Comparison of ENCODE assay signal across 9 cellular contexts in genomic region chr17:4968166-4968915, GRCh38. TPM values are rescaled to one million over a fixed set of nuclear protein-coding genes. Genes with fewer than 3 reads are reported as not detected.
DNase-seq lines count a peak whose midpoint lies in the region; ATAC-seq and TF ChIP-seq lines count a peak whose summit lies in the region.
"Had no signal": no experiment of that assay in that cellular context is flagged by ENCODE, and none has a peak within 500 bp of the region (broad histone marks: within the 10 kb centered on the region; RNA-seq: fewer than 3 reads in every experiment).

No MANE protein-coding gene starts in this region.

- no peak overlapping the region for H3K27ac Mint-ChIP-seq in neural progenitor cell
- H3K27ac Mint-ChIP-seq: nephron had no signal

- intact Hi-C loops in HCT116 (cut with micrococcal nuclease), result no loop called here

- TF ChIP-seq POLR2A in HCT116 (IDR thresholded peaks at IDR 0.05; ENCODE audit: borderline replicate concordance, extremely low read depth, insufficient read depth, insufficient read length), result no peak

- H3K27me3 ChIP-seq in BJ (ENCODE audit: control insufficient read depth, insufficient read depth, low read length), result no peaks in the 10 kb centered on the region
- H3K27me3 ChIP-seq in HCT116 (ENCODE audit: insufficient read depth, low read length), result no peaks in the 10 kb centered on the region
- peaks cover 7% of the 10 kb centered on the region for H3K27me3 ChIP-seq in neural progenitor cell

- RAD21 ChIA-PET in HCT116 (lab: Charles Lee; ENCODE audit: low non-redundant PET in 1 of 2, low total read pairs in 2 of 2, uncharacterized antibody in 2 of 2, unreplicated experiment in 2 of 2), result interaction anchor here (1.3 to 2.2 kb wide), 3 partner anchors 28 to 59 kb away, joined by 6 to 11 read pairs (median 8); partner anchors contain the start of genes RNF167 (in 2 of the 2) and SLC25A11 (in 2 of the 2)

- peaks cover 31% of the 10 kb centered on the region for H3F3A ChIP-seq in neural progenitor cell (ENCODE audit: low read depth)

- POLR2A ChIA-PET in BJ (lab: Charles Lee), result interaction anchor here (0.5 to 1.9 kb wide), 3 partner anchors 20 to 29 kb away, joined by 3 to 17 read pairs (median 9); partner anchors contain the start of genes PFN1, RNF167 and SLC25A11
- POLR2A ChIA-PET in HCT116 (lab: Charles Lee), result interaction anchor here (0.8 to 5.0 kb wide), 10 partner anchors 11 to 178 kb away, joined by 3 to 45 read pairs (median 10); partner anchors contain the start of genes CAMTA2, ENO3, PFN1 and RNF167

- H3K9me3 ChIP-seq in HCT116 (ENCODE audit: control insufficient read depth in 1 of 2, insufficient read depth in 1 of 2, low read depth in 1 of 2, low read length in 2 of 2) (no peaks in the 10 kb centered on the region), neural progenitor cell (ENCODE audit: low read depth) (no peaks in the 10 kb centered on the region)

- H3K79me2 ChIP-seq in HCT116 (ENCODE audit: insufficient read depth, low read length) (peaks cover 17% of the 10 kb centered on the region; the same call in 1 of the 2 replicates), neural progenitor cell (ENCODE audit: low read depth) (peaks cover 38% of the 10 kb centered on the region)

- CTCF ChIA-PET in BJ (lab: Yijun Ruan, JAX) (interaction anchor here (0.7 to 4.6 kb wide), 8 partner anchors 12 to 59 kb away, joined by 3 to 40 read pairs (median 7); partner anchors contain the start of gene CAMTA2), HCT116 (lab: Charles Lee) (interaction anchor here (1.3 to 2.2 kb wide), 5 partner anchors 19 to 65 kb away, joined by 3 to 12 read pairs (median 7); partner anchors contain the start of genes CAMTA2, CHRNE, RNF167 and SLC25A11)

- peaks cover 8% of the 10 kb centered on the region for H3K27me3 Mint-ChIP-seq in neural progenitor cell (ENCODE audit: insufficient read depth, low read depth)

- no peak for TF ChIP-seq RAD21 in HCT116 (IDR thresholded peaks at IDR 0.05; ENCODE audit: low read depth)

- BruUV-seq in HCT116 (replicated peaks; lab: Mats Ljungman, UMichigan), result no TSS peak

- no peak overlapping the region for H3K4me3 Mint-ChIP-seq in neural progenitor cell
- H3K4me3 Mint-ChIP-seq: nephron had no signal

- TF ChIP-seq CTCF in BJ (IDR thresholded peaks at IDR 0.05; ENCODE audit: insufficient read depth, low read depth, low read length) (no peak), HCT116 (IDR thresholded peaks at IDR 0.05 in 2 of 3, conservative IDR thresholded peaks at IDR 0.05 in 1 of 3; ENCODE audit: borderline replicate concordance in 1 of 3, insufficient read depth in 1 of 3, low read depth in 2 of 3, low read length in 2 of 3) (no peak), epithelial cell of esophagus (IDR thresholded peaks at IDR 0.05; ENCODE audit: insufficient read depth, low read depth, low read length, missing control alignments) (no peak), neural progenitor cell (IDR thresholded peaks at IDR 0.05) (no peak)

- H3K4me1 ChIP-seq in HCT116 (ENCODE audit: control insufficient read depth in 1 of 2, insufficient read depth in 2 of 2, low read length in 2 of 2) (peaks cover 19 to 33% of the 10 kb centered on the region in 2 experiments), neural progenitor cell (peaks cover 14% of the 10 kb centered on the region)

- H3K36me3 ChIP-seq in BJ (ENCODE audit: control insufficient read depth, insufficient read depth, low read length), result peaks cover 15% of the 10 kb centered on the region
- peaks cover 4 to 13% of the 10 kb centered on the region in 2 experiments; a peak in 3 of 4 replicates for H3K36me3 ChIP-seq in HCT116 (ENCODE audit: control insufficient read depth in 1 of 2, insufficient read depth in 2 of 2, low read length in 2 of 2)
- no peaks in the 10 kb centered on the region for H3K36me3 ChIP-seq in neural progenitor cell

- ATAC-seq in HCT116, result no peak
- ATAC-seq in HG03378 (IDR thresholded peaks at IDR 0.05; ENCODE audit: unreplicated experiment), result no peak

- peaks cover 23% of the 10 kb centered on the region for H3K36me3 Mint-ChIP-seq in neural progenitor cell

- peaks cover 32% of the 10 kb centered on the region for H3K4me1 Mint-ChIP-seq in neural progenitor cell

- H3K9ac ChIP-seq in HCT116 (ENCODE audit: low read length), result peak overlapping the region; percentile 80
- H3K9ac ChIP-seq in neural progenitor cell, result peak overlapping the region; percentile 43

- H4K20me1 ChIP-seq in HCT116 (ENCODE audit: insufficient read depth) (no peaks in the 10 kb centered on the region), neural progenitor cell (ENCODE audit: low read depth) (peaks cover 37% of the 10 kb centered on the region)

- H3K4me2 ChIP-seq in HCT116 (ENCODE audit: low read length) (peak overlapping the region; percentile 84), neural progenitor cell (peak overlapping the region; percentile 95)

- H3K27ac ChIP-seq in HCT116 (ENCODE audit: low read depth, low read length), result peak overlapping the region; percentile 90
- peak overlapping the region; percentile 73 for H3K27ac ChIP-seq in neural progenitor cell

- H3K9me2 ChIP-seq in HCT116 (ENCODE audit: insufficient read depth), result no peaks in the 10 kb centered on the region

- H3K4me3 ChIP-seq in BJ (ENCODE audit: low read depth, low read length) (peak overlapping the region; percentile 56), HCT116 (replicated peaks in 1 of 2; ENCODE audit: low read depth in 1 of 2, low read length in 2 of 2) (peak overlapping the region; percentile 63 to 70), epithelial cell of esophagus (ENCODE audit: low read length) (peak overlapping the region; percentile 84), neural progenitor cell (peak overlapping the region; percentile 65)

- H3K9me3 Mint-ChIP-seq in neural progenitor cell, result peaks cover 7% of the 10 kb centered on the region
- H3K9me3 Mint-ChIP-seq: nephron had no signal

- no peak for DNase-seq in BJ (ENCODE audit: low read depth)
- no peak for DNase-seq in HCT116 (ENCODE audit: low read depth, low spot score)
- DNase-seq in T-helper 9 cell, result peak; percentile 29
- peak; percentile 9 for DNase-seq in epithelial cell of esophagus (ENCODE audit: low read depth)
- peak; percentile 90 for DNase-seq in neural progenitor cell (ENCODE audit: low spot score)
- no peak for DNase-seq in NCI-H1694 (lab: John Stamatoyannopoulos, UW)
- DNase-seq in NCI-H2171 (lab: John Stamatoyannopoulos, UW), result no peak

- H2AFZ ChIP-seq in HCT116 (ENCODE audit: low read depth, low read length, poor library complexity, severe bottlenecking) (no peak overlapping the region), neural progenitor cell (replicated peaks) (peak overlapping the region; percentile 35)

TF ChIP-seq in HCT116, 20 proteins besides CTCF, POLR2A, EP300 and RAD21 (continues in another document):
- TF ChIP-seq SIN3A (IDR thresholded peaks at IDR 0.05; ENCODE audit: low read depth) (no peak), ELF1 (IDR thresholded peaks at IDR 0.05; ENCODE audit: borderline replicate concordance, low read depth) (no peak), ZBTB33 (IDR thresholded peaks at IDR 0.05; ENCODE audit: extremely low read depth, insufficient replicate concordance, low read length) (no peak), CEBPB (IDR thresholded peaks at IDR 0.05; ENCODE audit: low read depth) (no peak), EGR1 (IDR thresholded peaks at IDR 0.05; ENCODE audit: low read depth) (no peak), TCF7L2 (IDR thresholded peaks at IDR 0.05; ENCODE audit: borderline replicate concordance, extremely low read depth, insufficient read depth, insufficient read length) (no peak), SRF (IDR thresholded peaks at IDR 0.05; ENCODE audit: low read depth) (no peak), POLR2AphosphoS5 (IDR thresholded peaks at IDR 0.05; ENCODE audit: low read depth, low read length) (no peak), ZNF274 (IDR thresholded peaks at IDR 0.05; ENCODE audit: low read depth, low read length) (no peak), FOSL1 (IDR thresholded peaks at IDR 0.05; ENCODE audit: low read depth) (no peak)

RNA-seq across cellular contexts. Expression of gene SPAG7, which starts 0.7 kb away (rescaled TPM):
- 85.3 and 85.8 TPM in 2 replicates for polyA plus RNA-seq in BJ (2011; rRNA removed)
- 19.1 and 19.6 TPM in 2 replicates for polyA minus RNA-seq in BJ (2011; rRNA and poly(A)+ RNA removed)
- total RNA-seq in HCT116 (2021; ENCODE audit: unreplicated experiment) (49.9 TPM), neural progenitor cell (ENCODE audit: low replicate concordance) (79.7 and 97.6 TPM in 2 replicates)
- polyA plus RNA-seq in HCT116 (2012), result 68.7 and 76.9 TPM in 2 replicates

RNA-seq across cellular contexts. Expression of gene ENO3, which starts 17.4 kb away (rescaled TPM):
- 3.8 and 5.9 TPM in 2 replicates for polyA plus RNA-seq in BJ (2011; rRNA removed)
- polyA minus RNA-seq in BJ (2011; rRNA and poly(A)+ RNA removed), result 1.0 and 1.5 TPM in 2 replicates
- 24.6 TPM for total RNA-seq in HCT116 (2021; ENCODE audit: unreplicated experiment)
- polyA plus RNA-seq in HCT116 (2012), result 23.5 and 26.1 TPM in 2 replicates
- total RNA-seq in neural progenitor cell (ENCODE audit: low replicate concordance), result 20.8 and 24.5 TPM in 2 replicates

RNA-seq across cellular contexts. Expression of gene CAMTA2, which starts 19.1 kb away (rescaled TPM):
- 40.6 and 65.6 TPM in 2 replicates for polyA plus RNA-seq in BJ (2011; rRNA removed)
- 23.2 and 23.6 TPM in 2 replicates for polyA minus RNA-seq in BJ (2011; rRNA and poly(A)+ RNA removed)
- 37.8 TPM for total RNA-seq in HCT116 (2021; ENCODE audit: unreplicated experiment)
- 53.9 and 58.0 TPM in 2 replicates for polyA plus RNA-seq in HCT116 (2012)
- total RNA-seq in neural progenitor cell (ENCODE audit: low replicate concordance), result 0.34 and 1.8 TPM in 2 replicates

RNA-seq across cellular contexts. Expression of gene PFN1, which starts 20.0 kb away (rescaled TPM):
- 1,656 and 1,791 TPM in 2 replicates for polyA plus RNA-seq in BJ (2011; rRNA removed)
- polyA minus RNA-seq in BJ (2011; rRNA and poly(A)+ RNA removed), result 781 and 1,093 TPM in 2 replicates
- total RNA-seq in HCT116 (2021; ENCODE audit: unreplicated experiment) (1,213 TPM), neural progenitor cell (ENCODE audit: low replicate concordance) (203 and 458 TPM in 2 replicates)
- 1,800 and 2,181 TPM in 2 replicates for polyA plus RNA-seq in HCT116 (2012)

RNA-seq across cellular contexts. Expression of gene RNF167, which starts 28.3 kb away (rescaled TPM):
- polyA plus RNA-seq in BJ (2011; rRNA removed), result 69.9 and 73.5 TPM in 2 replicates
- 44.6 and 69.0 TPM in 2 replicates for polyA minus RNA-seq in BJ (2011; rRNA and poly(A)+ RNA removed)
- total RNA-seq in HCT116 (2021; ENCODE audit: unreplicated experiment) (105 TPM), neural progenitor cell (ENCODE audit: low replicate concordance) (43.9 and 82.1 TPM in 2 replicates)
- polyA plus RNA-seq in HCT116 (2012), result 98.7 and 129 TPM in 2 replicates

Comparison
In these comparisons a context has a peak if more than half of its experiments do, and no peak if none do; other contexts are left out.
1. DNase-seq: peak in T-helper 9 cell (single experiment), epithelial cell of esophagus (single experiment) and neural progenitor cell (single experiment); none in BJ (single experiment), HCT116 (single experiment), NCI-H1694 (single experiment) and NCI-H2171 (single experiment).
2. RNA of gene CAMTA2, which starts 19.1 kb away (total RNA-seq): 37.8 TPM in HCT116 (single experiment); 0.34 to 1.8 TPM in neural progenitor cell; every median in the first group is over 10 times any median in the second.
3. Peak in every context shown above with its lines, with median percentiles within 50 percentile points of each other: H3K4me3 ChIP-seq.